1 cellular context compared by ENCODE assay signal in the genomic region with DNA sequence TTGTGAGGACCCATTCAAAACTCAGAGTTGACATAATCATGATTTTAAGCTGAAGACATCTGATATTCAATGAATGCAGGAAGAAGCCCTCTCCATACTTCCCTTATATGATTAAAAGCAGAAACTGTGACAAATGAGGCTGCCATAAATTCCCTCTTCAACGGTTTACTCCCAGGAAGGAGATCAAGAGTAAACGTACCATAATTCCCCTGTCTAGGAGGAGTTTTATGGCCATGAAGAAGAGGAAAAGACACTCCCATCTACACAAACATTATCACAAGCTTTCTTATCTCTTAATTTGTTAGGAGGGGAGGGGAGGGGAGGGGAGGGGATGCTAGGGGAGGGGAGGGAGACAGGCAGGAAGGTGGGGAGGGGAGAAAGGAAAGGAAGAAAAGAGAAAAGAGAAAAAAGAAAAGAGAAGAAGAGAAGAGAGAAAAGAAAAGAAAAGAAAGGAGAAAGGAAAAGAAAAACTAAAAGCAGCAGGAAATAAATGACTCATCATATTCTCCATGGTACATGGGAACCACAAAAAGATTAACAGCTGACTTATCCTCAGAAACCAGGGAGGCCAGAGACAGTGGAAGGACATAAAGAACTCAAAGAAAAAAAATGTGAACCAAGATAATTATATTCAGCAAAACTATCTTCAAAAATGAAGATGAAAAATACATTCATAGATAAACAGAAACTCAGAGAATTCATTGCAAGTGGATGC.
TF ChIP-seq lines count a peak whose summit lies in the region.

No MANE protein-coding gene starts in this region.

TF ChIP-seq in K562, 482 proteins besides CTCF, POLR2A, EP300 and RAD21 (continued from another document and continues in another):
- peak; percentile 84 for TF ChIP-seq BACH1 (tag; IDR thresholded peaks at IDR 0.05)
- TF ChIP-seq, protein P1, sequence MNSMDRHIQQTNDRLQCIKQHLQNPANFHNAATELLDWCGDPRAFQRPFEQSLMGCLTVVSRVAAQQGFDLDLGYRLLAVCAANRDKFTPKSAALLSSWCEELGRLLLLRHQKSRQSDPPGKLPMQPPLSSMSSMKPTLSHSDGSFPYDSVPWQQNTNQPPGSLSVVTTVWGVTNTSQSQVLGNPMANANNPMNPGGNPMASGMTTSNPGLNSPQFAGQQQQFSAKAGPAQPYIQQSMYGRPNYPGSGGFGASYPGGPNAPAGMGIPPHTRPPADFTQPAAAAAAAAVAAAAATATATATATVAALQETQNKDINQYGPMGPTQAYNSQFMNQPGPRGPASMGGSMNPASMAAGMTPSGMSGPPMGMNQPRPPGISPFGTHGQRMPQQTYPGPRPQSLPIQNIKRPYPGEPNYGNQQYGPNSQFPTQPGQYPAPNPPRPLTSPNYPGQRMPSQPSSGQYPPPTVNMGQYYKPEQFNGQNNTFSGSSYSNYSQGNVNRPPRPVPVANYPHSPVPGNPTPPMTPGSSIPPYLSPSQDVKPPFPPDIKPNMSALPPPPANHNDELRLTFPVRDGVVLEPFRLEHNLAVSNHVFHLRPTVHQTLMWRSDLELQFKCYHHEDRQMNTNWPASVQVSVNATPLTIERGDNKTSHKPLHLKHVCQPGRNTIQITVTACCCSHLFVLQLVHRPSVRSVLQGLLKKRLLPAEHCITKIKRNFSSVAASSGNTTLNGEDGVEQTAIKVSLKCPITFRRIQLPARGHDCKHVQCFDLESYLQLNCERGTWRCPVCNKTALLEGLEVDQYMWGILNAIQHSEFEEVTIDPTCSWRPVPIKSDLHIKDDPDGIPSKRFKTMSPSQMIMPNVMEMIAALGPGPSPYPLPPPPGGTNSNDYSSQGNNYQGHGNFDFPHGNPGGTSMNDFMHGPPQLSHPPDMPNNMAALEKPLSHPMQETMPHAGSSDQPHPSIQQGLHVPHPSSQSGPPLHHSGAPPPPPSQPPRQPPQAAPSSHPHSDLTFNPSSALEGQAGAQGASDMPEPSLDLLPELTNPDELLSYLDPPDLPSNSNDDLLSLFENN (IDR thresholded peaks at IDR 0.05; ENCODE audit: low read depth in 2 of 2, low read length in 2 of 2), result no peak
- TF ChIP-seq HDAC2 (IDR thresholded peaks at IDR 0.05), result peak; percentile 50
- TF ChIP-seq, protein P2, sequence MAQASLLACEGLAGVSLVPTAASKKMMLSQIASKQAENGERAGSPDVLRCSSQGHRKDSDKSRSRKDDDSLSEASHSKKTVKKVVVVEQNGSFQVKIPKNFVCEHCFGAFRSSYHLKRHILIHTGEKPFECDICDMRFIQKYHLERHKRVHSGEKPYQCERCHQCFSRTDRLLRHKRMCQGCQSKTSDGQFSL (CRISPR knock-in tag; IDR thresholded peaks at IDR 0.05), result no peak
- TF ChIP-seq, protein P2 (tag; IDR thresholded peaks at IDR 0.05), result no peak
- TF ChIP-seq HDAC1 (IDR thresholded peaks at IDR 0.05), result peak; percentile 74 to 96
- TF ChIP-seq, protein P3, sequence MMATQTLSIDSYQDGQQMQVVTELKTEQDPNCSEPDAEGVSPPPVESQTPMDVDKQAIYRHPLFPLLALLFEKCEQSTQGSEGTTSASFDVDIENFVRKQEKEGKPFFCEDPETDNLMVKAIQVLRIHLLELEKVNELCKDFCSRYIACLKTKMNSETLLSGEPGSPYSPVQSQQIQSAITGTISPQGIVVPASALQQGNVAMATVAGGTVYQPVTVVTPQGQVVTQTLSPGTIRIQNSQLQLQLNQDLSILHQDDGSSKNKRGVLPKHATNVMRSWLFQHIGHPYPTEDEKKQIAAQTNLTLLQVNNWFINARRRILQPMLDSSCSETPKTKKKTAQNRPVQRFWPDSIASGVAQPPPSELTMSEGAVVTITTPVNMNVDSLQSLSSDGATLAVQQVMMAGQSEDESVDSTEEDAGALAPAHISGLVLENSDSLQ (IDR thresholded peaks at IDR 0.05), result peak; percentile 31; the same call in 1 of the 2 replicates
- TF ChIP-seq NFE2L1 (tag; IDR thresholded peaks at IDR 0.05; ENCODE audit: borderline replicate concordance, low read depth), result peak; percentile 93
- TF ChIP-seq ZNF445 (CRISPR knock-in tag; IDR thresholded peaks at IDR 0.05; ENCODE audit: low read depth), result peak; percentile 89
- peak; percentile 90 for TF ChIP-seq MAFK (IDR thresholded peaks at IDR 0.05; ENCODE audit: low read length)
- TF ChIP-seq BCOR (IDR thresholded peaks at IDR 0.05), result peak; percentile 73; the same call in 1 of the 2 replicates
- TF ChIP-seq MYC (IDR thresholded peaks at IDR 0.05; ENCODE audit: low read depth, low read length), result 0 out of 2 replicates have a peak, but pooled peaks have one; percentile 16
- TF ChIP-seq MYC (CRISPR knock-in tag; IDR thresholded peaks at IDR 0.05; ENCODE audit: borderline replicate concordance, low read depth), result no peak
- TF ChIP-seq POLR2B (IDR thresholded peaks at IDR 0.05; ENCODE audit: low read depth, partially characterized antibody), result no peak
- TF ChIP-seq, protein P4, sequence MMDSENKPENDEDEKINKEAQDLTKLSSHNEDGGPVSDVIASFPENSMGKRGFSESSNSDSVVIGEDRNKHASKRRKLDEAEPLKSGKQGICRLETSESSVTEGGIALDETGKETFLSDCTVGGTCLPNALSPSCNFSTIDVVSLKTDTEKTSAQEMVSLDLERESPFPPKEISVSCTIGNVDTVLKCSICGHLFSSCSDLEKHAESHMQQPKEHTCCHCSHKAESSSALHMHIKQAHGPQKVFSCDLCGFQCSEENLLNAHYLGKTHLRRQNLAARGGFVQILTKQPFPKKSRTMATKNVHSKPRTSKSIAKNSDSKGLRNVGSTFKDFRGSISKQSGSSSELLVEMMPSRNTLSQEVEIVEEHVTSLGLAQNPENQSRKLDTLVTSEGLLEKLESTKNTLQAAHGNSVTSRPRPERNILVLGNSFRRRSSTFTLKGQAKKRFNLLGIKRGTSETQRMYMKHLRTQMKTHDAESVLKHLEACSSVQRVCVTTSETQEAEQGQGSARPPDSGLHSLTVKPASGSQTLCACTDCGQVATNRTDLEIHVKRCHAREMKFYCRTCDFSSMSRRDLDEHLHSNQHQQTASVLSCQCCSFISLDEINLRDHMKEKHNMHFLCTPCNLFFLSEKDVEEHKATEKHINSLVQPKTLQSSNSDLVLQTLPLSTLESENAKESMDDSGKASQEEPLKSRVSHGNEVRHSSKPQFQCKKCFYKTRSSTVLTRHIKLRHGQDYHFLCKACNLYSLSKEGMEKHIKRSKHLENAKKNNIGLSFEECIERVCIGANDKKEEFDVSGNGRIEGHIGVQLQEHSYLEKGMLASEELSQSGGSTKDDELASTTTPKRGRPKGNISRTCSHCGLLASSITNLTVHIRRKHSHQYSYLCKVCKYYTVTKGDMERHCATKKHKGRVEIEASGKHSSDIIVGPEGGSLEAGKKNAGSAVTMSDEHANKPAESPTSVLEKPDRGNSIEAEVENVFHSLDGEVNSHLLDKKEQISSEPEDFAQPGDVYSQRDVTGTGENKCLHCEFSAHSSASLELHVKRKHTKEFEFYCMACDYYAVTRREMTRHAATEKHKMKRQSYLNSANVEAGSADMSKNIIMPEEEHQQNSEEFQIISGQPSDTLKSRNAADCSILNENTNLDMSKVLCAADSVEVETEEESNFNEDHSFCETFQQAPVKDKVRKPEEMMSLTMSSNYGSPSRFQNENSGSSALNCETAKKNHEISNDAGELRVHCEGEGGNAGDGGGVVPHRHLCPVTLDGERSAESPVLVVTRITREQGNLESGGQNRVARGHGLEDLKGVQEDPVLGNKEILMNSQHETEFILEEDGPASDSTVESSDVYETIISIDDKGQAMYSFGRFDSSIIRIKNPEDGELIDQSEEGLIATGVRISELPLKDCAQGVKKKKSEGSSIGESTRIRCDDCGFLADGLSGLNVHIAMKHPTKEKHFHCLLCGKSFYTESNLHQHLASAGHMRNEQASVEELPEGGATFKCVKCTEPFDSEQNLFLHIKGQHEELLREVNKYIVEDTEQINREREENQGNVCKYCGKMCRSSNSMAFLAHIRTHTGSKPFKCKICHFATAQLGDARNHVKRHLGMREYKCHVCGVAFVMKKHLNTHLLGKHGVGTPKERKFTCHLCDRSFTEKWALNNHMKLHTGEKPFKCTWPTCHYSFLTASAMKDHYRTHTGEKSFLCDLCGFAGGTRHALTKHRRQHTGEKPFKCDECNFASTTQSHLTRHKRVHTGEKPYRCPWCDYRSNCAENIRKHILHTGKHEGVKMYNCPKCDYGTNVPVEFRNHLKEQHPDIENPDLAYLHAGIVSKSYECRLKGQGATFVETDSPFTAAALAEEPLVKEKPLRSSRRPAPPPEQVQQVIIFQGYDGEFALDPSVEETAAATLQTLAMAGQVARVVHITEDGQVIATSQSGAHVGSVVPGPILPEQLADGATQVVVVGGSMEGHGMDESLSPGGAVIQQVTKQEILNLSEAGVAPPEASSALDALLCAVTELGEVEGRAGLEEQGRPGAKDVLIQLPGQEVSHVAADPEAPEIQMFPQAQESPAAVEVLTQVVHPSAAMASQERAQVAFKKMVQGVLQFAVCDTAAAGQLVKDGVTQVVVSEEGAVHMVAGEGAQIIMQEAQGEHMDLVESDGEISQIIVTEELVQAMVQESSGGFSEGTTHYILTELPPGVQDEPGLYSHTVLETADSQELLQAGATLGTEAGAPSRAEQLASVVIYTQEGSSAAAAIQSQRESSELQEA (IDR thresholded peaks at IDR 0.05; ENCODE audit: low read depth), result peak; percentile 23; the same call in 1 of the 2 replicates
- TF ChIP-seq CBX1 (IDR thresholded peaks at IDR 0.05; ENCODE audit: low read depth), result 0 out of 2 replicates have a peak, but pooled peaks have one; percentile 79
- TF ChIP-seq MTA2 (IDR thresholded peaks at IDR 0.05; ENCODE audit: low read depth), result peak; percentile 54
- TF ChIP-seq, protein P5, sequence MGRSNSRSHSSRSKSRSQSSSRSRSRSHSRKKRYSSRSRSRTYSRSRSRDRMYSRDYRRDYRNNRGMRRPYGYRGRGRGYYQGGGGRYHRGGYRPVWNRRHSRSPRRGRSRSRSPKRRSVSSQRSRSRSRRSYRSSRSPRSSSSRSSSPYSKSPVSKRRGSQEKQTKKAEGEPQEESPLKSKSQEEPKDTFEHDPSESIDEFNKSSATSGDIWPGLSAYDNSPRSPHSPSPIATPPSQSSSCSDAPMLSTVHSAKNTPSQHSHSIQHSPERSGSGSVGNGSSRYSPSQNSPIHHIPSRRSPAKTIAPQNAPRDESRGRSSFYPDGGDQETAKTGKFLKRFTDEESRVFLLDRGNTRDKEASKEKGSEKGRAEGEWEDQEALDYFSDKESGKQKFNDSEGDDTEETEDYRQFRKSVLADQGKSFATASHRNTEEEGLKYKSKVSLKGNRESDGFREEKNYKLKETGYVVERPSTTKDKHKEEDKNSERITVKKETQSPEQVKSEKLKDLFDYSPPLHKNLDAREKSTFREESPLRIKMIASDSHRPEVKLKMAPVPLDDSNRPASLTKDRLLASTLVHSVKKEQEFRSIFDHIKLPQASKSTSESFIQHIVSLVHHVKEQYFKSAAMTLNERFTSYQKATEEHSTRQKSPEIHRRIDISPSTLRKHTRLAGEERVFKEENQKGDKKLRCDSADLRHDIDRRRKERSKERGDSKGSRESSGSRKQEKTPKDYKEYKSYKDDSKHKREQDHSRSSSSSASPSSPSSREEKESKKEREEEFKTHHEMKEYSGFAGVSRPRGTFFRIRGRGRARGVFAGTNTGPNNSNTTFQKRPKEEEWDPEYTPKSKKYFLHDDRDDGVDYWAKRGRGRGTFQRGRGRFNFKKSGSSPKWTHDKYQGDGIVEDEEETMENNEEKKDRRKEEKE (IDR thresholded peaks at IDR 0.05; ENCODE audit: borderline replicate concordance in 1 of 2, control insufficient read depth in 1 of 2, low read depth in 2 of 2, low read length in 1 of 2), result 0 out of 4 replicates have a peak, but pooled peaks of 1 of the 2 experiments have one; percentile 58
- TF ChIP-seq ZC3H8 (IDR thresholded peaks at IDR 0.05), result peak; percentile 93
- TF ChIP-seq KLF6 (CRISPR knock-in tag; IDR thresholded peaks at IDR 0.05; ENCODE audit: borderline replicate concordance), result no peak
- peak; percentile 54 for TF ChIP-seq NUFIP1 (IDR thresholded peaks at IDR 0.05; ENCODE audit: partially characterized antibody)
- peak in 1 of 2 experiments; percentile 77; a peak in 1 of 4 replicates for TF ChIP-seq RCOR1 (IDR thresholded peaks at IDR 0.05; ENCODE audit: borderline replicate concordance in 1 of 2, low read depth in 2 of 2, low read length in 2 of 2)
- TF ChIP-seq ETS2 (tag; IDR thresholded peaks at IDR 0.05; ENCODE audit: borderline replicate concordance, poor library complexity, severe bottlenecking), result no peak
- TF ChIP-seq PHB2 (IDR thresholded peaks at IDR 0.05; ENCODE audit: low read depth), result peak; percentile 71; the same call in 1 of the 2 replicates
- TF ChIP-seq, protein P6, sequence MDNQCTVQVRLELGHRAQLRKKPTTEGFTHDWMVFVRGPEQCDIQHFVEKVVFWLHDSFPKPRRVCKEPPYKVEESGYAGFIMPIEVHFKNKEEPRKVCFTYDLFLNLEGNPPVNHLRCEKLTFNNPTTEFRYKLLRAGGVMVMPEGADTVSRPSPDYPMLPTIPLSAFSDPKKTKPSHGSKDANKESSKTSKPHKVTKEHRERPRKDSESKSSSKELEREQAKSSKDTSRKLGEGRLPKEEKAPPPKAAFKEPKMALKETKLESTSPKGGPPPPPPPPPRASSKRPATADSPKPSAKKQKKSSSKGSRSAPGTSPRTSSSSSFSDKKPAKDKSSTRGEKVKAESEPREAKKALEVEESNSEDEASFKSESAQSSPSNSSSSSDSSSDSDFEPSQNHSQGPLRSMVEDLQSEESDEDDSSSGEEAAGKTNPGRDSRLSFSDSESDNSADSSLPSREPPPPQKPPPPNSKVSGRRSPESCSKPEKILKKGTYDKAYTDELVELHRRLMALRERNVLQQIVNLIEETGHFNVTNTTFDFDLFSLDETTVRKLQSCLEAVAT (IDR thresholded peaks at IDR 0.05), result peak; percentile 96 to 97
- TF ChIP-seq, protein P7, sequence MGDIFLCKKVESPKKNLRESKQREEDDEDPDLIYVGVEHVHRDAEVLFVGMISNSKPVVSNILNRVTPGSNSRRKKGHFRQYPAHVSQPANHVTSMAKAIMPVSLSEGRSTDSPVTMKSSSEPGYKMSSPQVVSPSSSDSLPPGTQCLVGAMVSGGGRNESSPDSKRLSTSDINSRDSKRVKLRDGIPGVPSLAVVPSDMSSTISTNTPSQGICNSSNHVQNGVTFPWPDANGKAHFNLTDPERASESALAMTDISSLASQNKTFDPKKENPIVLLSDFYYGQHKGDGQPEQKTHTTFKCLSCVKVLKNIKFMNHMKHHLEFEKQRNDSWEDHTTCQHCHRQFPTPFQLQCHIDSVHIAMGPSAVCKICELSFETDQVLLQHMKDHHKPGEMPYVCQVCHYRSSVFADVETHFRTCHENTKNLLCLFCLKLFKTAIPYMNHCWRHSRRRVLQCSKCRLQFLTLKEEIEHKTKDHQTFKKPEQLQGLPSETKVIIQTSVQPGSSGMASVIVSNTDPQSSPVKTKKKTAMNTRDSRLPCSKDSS (IDR thresholded peaks at IDR 0.05; ENCODE audit: low read depth, partially characterized antibody), result peak; percentile 100
